Comparison of ENCODE assay signal across 8 cellular contexts in genomic region chr1:213988639-213989070, GRCh38. TPM values are rescaled to one million over a fixed set of nuclear protein-coding genes. Genes with fewer than 3 reads are reported as not detected.
DNase-seq lines count a peak whose midpoint lies in the region; ATAC-seq and TF ChIP-seq lines count a peak whose summit lies in the region.

No MANE protein-coding gene starts in this region.

- peaks cover 87% of the 10 kb centered on the region for H3K27me3 Mint-ChIP-seq in activated CD4-positive, alpha-beta T cell treated with anti-CD3 and anti-CD28 coated beads, Interleukin-2, amount 10 ng/mL, durations not matched to agents 24 days and 14 days
- H3K27me3 Mint-ChIP-seq in T-cell = peaks cover 84 to 91% of the 10 kb centered on the region in 2 donors
- H3K27me3 Mint-ChIP-seq in progenitor cell of endocrine pancreas = peaks cover 23% of the 10 kb centered on the region

- H3K4me1 Mint-ChIP-seq in activated CD4-positive, alpha-beta T cell treated with anti-CD3 and anti-CD28 coated beads, Interleukin-2, amount 10 ng/mL, durations not matched to agents 24 days and 14 days = peaks cover 29% of the 10 kb centered on the region
- H3K4me1 Mint-ChIP-seq in T-cell = peaks cover 45 to 51% (median 47%) of the 10 kb centered on the region in 3 donors
- peaks cover 62% of the 10 kb centered on the region for H3K4me1 Mint-ChIP-seq in progenitor cell of endocrine pancreas (ENCODE audit: low read depth)

- H3K36me3 Mint-ChIP-seq in activated CD4-positive, alpha-beta T cell treated with anti-CD3 and anti-CD28 coated beads, Interleukin-2, amount 10 ng/mL, durations not matched to agents 24 days and 14 days (ENCODE audit: low read depth) = peaks cover 8% of the 10 kb centered on the region
- H3K36me3 Mint-ChIP-seq in T-cell (no peaks in the 10 kb centered on the region), progenitor cell of endocrine pancreas (ENCODE audit: insufficient read depth) (no peaks in the 10 kb centered on the region)

- peaks cover 71% of the 10 kb centered on the region for H3K27me3 ChIP-seq in foreskin keratinocyte

- TF ChIP-seq CTCF in foreskin keratinocyte (conservative IDR thresholded peaks at IDR 0.05) = no peak
- no peak for TF ChIP-seq CTCF in progenitor cell of endocrine pancreas (IDR thresholded peaks at IDR 0.05; ENCODE audit: unreplicated experiment)

- no peak overlapping the region for H3K27ac ChIP-seq in foreskin keratinocyte

- intact Hi-C loops in activated CD4-positive, alpha-beta T cell treated with anti-CD3 and anti-CD28 coated beads, Interleukin-2, amount 10 ng/mL, durations not matched to agents 24 days and 14 days (cut with micrococcal nuclease) = loop anchor here (5.0 kb wide), 1 partner anchor 199 kb away; no protein-coding TSS in a partner anchor

- POLR2A ChIA-PET in T-cell (lab: Charles Lee) = no interaction called here

- CTCF ChIA-PET in T-cell (lab: Charles Lee) = no interaction called here

- H3K4me1 ChIP-seq in foreskin keratinocyte = no peaks in the 10 kb centered on the region

- peak overlapping the region; percentile 92 for H3K4me3 Mint-ChIP-seq in activated CD4-positive, alpha-beta T cell treated with anti-CD3 and anti-CD28 coated beads, Interleukin-2, amount 10 ng/mL, durations not matched to agents 24 days and 14 days
- H3K4me3 Mint-ChIP-seq in T-cell = peak overlapping the region; percentile 83 to 91 (median 86)
- peak overlapping the region; percentile 98 for H3K4me3 Mint-ChIP-seq in progenitor cell of endocrine pancreas (ENCODE audit: low read depth)

- ATAC-seq in T-cell (replicated peaks in 1 of 4) (no peak), foreskin keratinocyte (peak; percentile 2), HG03342 (IDR thresholded peaks at IDR 0.05; ENCODE audit: unreplicated experiment) (no peak)

- H3K9me3 Mint-ChIP-seq in activated CD4-positive, alpha-beta T cell treated with anti-CD3 and anti-CD28 coated beads, Interleukin-2, amount 10 ng/mL, durations not matched to agents 24 days and 14 days = peaks cover 15% of the 10 kb centered on the region
- H3K9me3 Mint-ChIP-seq in T-cell = peaks cover 0 to 6% (median 0%) of the 10 kb centered on the region in 3 donors
- H3K9me3 Mint-ChIP-seq in progenitor cell of endocrine pancreas (ENCODE audit: low read depth) = no peaks in the 10 kb centered on the region

- no peak for DNase-seq in activated CD4-positive, alpha-beta T cell treated with anti-CD3 and anti-CD28 coated beads, Interleukin-2, amount 10 ng/mL, durations not matched to agents 24 days and 14 days
- DNase-seq in activated CD4-positive, alpha-beta T cell treated with anti-CD3 and anti-CD28 coated beads for 48 hours = no peak
- DNase-seq in T-cell (no peak), foreskin keratinocyte (no peak), progenitor cell of endocrine pancreas (ENCODE audit: low spot score, unreplicated experiment) (no peak), pons (ENCODE audit: low spot score) (no peak), SHP77 (lab: John Stamatoyannopoulos, UW) (no peak)

- H3K27ac Mint-ChIP-seq in activated CD4-positive, alpha-beta T cell treated with anti-CD3 and anti-CD28 coated beads, Interleukin-2, amount 10 ng/mL, durations not matched to agents 24 days and 14 days = peak overlapping the region; percentile 6
- H3K27ac Mint-ChIP-seq in T-cell (peak overlapping the region in 1 of 2 donors; percentile 70), progenitor cell of endocrine pancreas (peak overlapping the region; percentile 97)

RNA-seq across cellular contexts. Expression of gene PROX1, which starts 0.9 kb away (rescaled TPM):
- not detected in 2 replicates for total RNA-seq in activated CD4-positive, alpha-beta T cell treated with anti-CD3 and anti-CD28 coated beads, Interleukin-2, amount 10 ng/mL, durations not matched to agents 24 days and 14 days
- total RNA-seq in T-cell (under 1 TPM in 4 of 5 donors, not detected in 1; 0.22 to 0.75 (median 0.29) TPM), foreskin keratinocyte (0.21 and 0.31 TPM in 2 replicates), progenitor cell of endocrine pancreas (63.2 and 73.9 TPM in 2 replicates)
- polyA plus RNA-seq in foreskin keratinocyte = 0.02 TPM in 2 replicates

Comparison
In these comparisons a context has a peak if more than half of its experiments do, and no peak if none do; other contexts are left out.
1. RNA of gene PROX1, which starts 0.9 kb away (total RNA-seq): 63.2 to 73.9 TPM in progenitor cell of endocrine pancreas; 0.22 to 0.75 TPM in T-cell, 0.21 to 0.31 TPM in foreskin keratinocyte and not detected in activated CD4-positive, alpha-beta T cell treated with anti-CD3 and anti-CD28 coated beads, Interleukin-2, amount 10 ng/mL, durations not matched to agents 24 days and 14 days; every median in the first group is over 10 times any median in the second.
2. Peak in every context shown above with its lines, with median percentiles within 50 percentile points of each other: H3K4me3 Mint-ChIP-seq.